4 cellular contexts compared by ENCODE assay signal in genomic region chr5:149198148-149198547, GRCh38.
"Had no signal": no experiment of that assay in that cellular context is flagged by ENCODE, and none has a peak within 500 bp of the region (broad histone marks: within the 10 kb centered on the region; RNA-seq: fewer than 3 reads in every experiment).

No MANE protein-coding gene starts in this region.

- H3K4me1 Mint-ChIP-seq: GM23338, H9 had no signal

- H3K27ac Mint-ChIP-seq: GM23338, H9 had no signal

- H3K4me3 ChIP-seq: GM23338 had no signal

- ATAC-seq: GM23338 had no signal

- H3K4me3 Mint-ChIP-seq: GM23338, H9 had no signal

- H3K4me2 ChIP-seq: GM23338 had no signal

- H3K9me3 Mint-ChIP-seq: GM23338, H9 had no signal

- DNase-seq: H9, HCEC 1CT, IMR-90 had no signal

- H2AFZ ChIP-seq: GM23338 had no signal
